17 cellular contexts compared by ENCODE assay signal in the genomic region with DNA sequence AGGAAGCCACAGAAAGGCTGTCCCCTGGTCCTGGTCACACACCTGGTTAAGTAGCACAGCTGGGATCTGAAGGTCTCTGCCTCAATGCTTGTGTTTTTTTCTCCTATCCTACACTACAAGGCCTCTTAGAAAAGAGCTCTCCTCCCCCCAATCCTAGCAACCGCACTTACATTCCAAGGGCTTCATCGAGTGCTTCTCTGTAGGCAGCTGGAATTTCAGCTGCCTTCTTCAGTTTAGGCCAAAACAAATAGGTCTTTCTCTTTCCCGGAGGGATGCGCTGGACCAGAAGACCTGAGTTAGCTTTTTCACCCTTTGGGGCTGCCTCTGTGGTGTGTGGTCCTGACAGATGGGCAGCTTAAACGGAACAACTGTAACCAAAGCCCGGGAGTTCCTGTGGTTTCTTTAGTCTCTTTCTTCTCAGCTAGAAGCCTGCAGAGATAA.
DNase-seq lines count a peak whose midpoint lies in the region; ATAC-seq and TF ChIP-seq lines count a peak whose summit lies in the region.
"Had no signal": no experiment of that assay in that cellular context is flagged by ENCODE, and none has a peak within 500 bp of the region (broad histone marks: within the 10 kb centered on the region; RNA-seq: fewer than 3 reads in every experiment).

No MANE protein-coding gene starts in this region.

- no peaks in the 10 kb centered on the region for H3K79me1 ChIP-seq in neuronal stem cell (ENCODE audit: low read depth, low read length)

- ATAC-seq in GM23338 (peak; percentile 87), HG03565 (IDR thresholded peaks at IDR 0.05; ENCODE audit: unreplicated experiment) (no peak), HG03460 (IDR thresholded peaks at IDR 0.05; ENCODE audit: unreplicated experiment) (no peak)
- no peak for ATAC-seq in CD4-positive, alpha-beta T cell (ENCODE audit: poor library complexity)
- ATAC-seq: right lobe of liver; stimulated activated naive CD8-positive, alpha-beta T cell treated with anti-CD3 and anti-CD28 coated beads, Interleukin-15, amount 100 ng/mL, for 72 hours had no signal

- no peak overlapping the region for H3K4ac ChIP-seq in neuronal stem cell (ENCODE audit: low read length)

- H4K20me1 ChIP-seq in GM23338 (replicated peaks; ENCODE audit: insufficient read depth) = no peaks in the 10 kb centered on the region

- H3K36me3 Mint-ChIP-seq in GM23338 (ENCODE audit: low read depth) (no peaks in the 10 kb centered on the region), endodermal cell (ENCODE audit: low read depth) (peaks cover 2% of the 10 kb centered on the region)
- H3K36me3 Mint-ChIP-seq in CD4-positive, alpha-beta T cell (ENCODE audit: low read depth) = no peaks in the 10 kb centered on the region

- H3K9ac ChIP-seq in NT2/D1 (ENCODE audit: insufficient read length, low read depth) (no peak overlapping the region), endodermal cell (ENCODE audit: extremely low read depth, low read length, poor library complexity, severe bottlenecking) (peak overlapping the region; percentile 44), neuronal stem cell (ENCODE audit: low read depth, low read length, poor library complexity) (no peak overlapping the region)
- H3K9ac ChIP-seq: KMS-11 had no signal

- no peaks in the 10 kb centered on the region for H3F3A ChIP-seq in GM23338 (replicated peaks; ENCODE audit: low read depth)

- no peak overlapping the region for H3K23ac ChIP-seq in neuronal stem cell (ENCODE audit: low read depth, low read length, poor library complexity)

- H3K4me3 ChIP-seq in GM23338 (peak overlapping the region; percentile 0; the same call in 1 of the 2 replicates), NT2/D1 (ENCODE audit: insufficient read length, low read depth) (no peak overlapping the region), endodermal cell (ENCODE audit: low read length) (peak overlapping the region; percentile 55), neuronal stem cell (ENCODE audit: low read length in 2 of 2) (no peak overlapping the region)
- H3K4me3 ChIP-seq: right lobe of liver had no signal

- H3K18ac ChIP-seq in neuronal stem cell (ENCODE audit: low read length) = no peak overlapping the region

- peak; percentile 66 for DNase-seq in GM23338 (ENCODE audit: low spot score)
- peak; percentile 57 for DNase-seq in NT2/D1 (ENCODE audit: low read depth, low spot score)
- peak; percentile 57 for DNase-seq in endodermal cell
- no peak for DNase-seq in neuronal stem cell (ENCODE audit: low spot score)
- no peak for DNase-seq in CD4-positive, alpha-beta T cell
- DNase-seq in activated CD4-positive, alpha-beta T cell treated with anti-CD3 and anti-CD28 coated beads for 1 hour = no peak
- DNase-seq: activated CD8-positive, alpha-beta memory T cell treated with anti-CD3 and anti-CD28 coated beads, Interleukin-2, amount 50 U/mL, for 4 hours; NCI-H2029 treated with DMSO at 0.1 percent for 48 hours; right lobe of liver; stimulated activated naive CD8-positive, alpha-beta T cell treated with anti-CD3 and anti-CD28 coated beads, Interleukin-15, amount 100 ng/mL, for 72 hours had no signal

- no peaks in the 10 kb centered on the region for H3K36me3 ChIP-seq in GM23338 (ENCODE audit: insufficient read depth)
- no peaks in the 10 kb centered on the region for H3K36me3 ChIP-seq in NT2/D1 (ENCODE audit: insufficient read depth, insufficient read length, low read length)
- no peaks in the 10 kb centered on the region for H3K36me3 ChIP-seq in endodermal cell (ENCODE audit: control insufficient read depth, insufficient read depth, low read length)
- no peaks in the 10 kb centered on the region for H3K36me3 ChIP-seq in neuronal stem cell (replicated peaks in 1 of 2; ENCODE audit: control insufficient read depth in 2 of 2, insufficient read depth in 2 of 2, low read length in 2 of 2)
- H3K36me3 ChIP-seq: right lobe of liver had no signal

- no peak overlapping the region for H2BK15ac ChIP-seq in neuronal stem cell (ENCODE audit: low read length)

- H2AK5ac ChIP-seq in neuronal stem cell (ENCODE audit: low read depth, low read length) = no peak overlapping the region

- H3K79me2 ChIP-seq in GM23338 (replicated peaks; ENCODE audit: insufficient read depth) = no peaks in the 10 kb centered on the region

- POLR2A ChIA-PET in CD4-positive, alpha-beta T cell (lab: Charles Lee) = no interaction called here

- H4K8ac ChIP-seq in neuronal stem cell (ENCODE audit: low read depth, low read length) = no peak overlapping the region

- H3K27ac Mint-ChIP-seq in GM23338 (no peak overlapping the region), endodermal cell (peak overlapping the region; percentile 94)
- H3K27ac Mint-ChIP-seq in CD4-positive, alpha-beta T cell = no peak overlapping the region
- H3K27ac Mint-ChIP-seq: activated naive CD8-positive, alpha-beta T cell; B cell; dendritic cell treated with granulocyte-macrophage colony-stimulating factor and Interleukin-4, amounts not matched to agents 40 ng/mL and 50 ng/mL, for 4 days; stimulated activated naive CD8-positive, alpha-beta T cell treated with anti-CD3 and anti-CD28 coated beads, Interleukin-15, amount 100 ng/mL, for 72 hours had no signal

- H3K27ac ChIP-seq in GM23338 (ENCODE audit: low read depth) = no peak overlapping the region
- peak overlapping the region; percentile 50 for H3K27ac ChIP-seq in endodermal cell (ENCODE audit: low read depth, low read length)
- no peak overlapping the region for H3K27ac ChIP-seq in neuronal stem cell (replicated peaks; ENCODE audit: low read length)
- no peak overlapping the region for H3K27ac ChIP-seq in CD4-positive, alpha-beta T cell (ENCODE audit: low read depth, low read length)
- H3K27ac ChIP-seq: KMS-11, right lobe of liver, VCaP had no signal

- TF ChIP-seq CTCF in GM23338 (conservative IDR thresholded peaks at IDR 0.05; ENCODE audit: low read depth in 2 of 2) (no peak), endodermal cell (conservative IDR thresholded peaks at IDR 0.05) (no peak)
- TF ChIP-seq CTCF in CD4-positive, alpha-beta T cell (IDR thresholded peaks at IDR 0.05) = no peak

- CTCF ChIA-PET in CD4-positive, alpha-beta T cell (lab: Charles Lee) = no interaction called here

- no peaks in the 10 kb centered on the region for H3K27me3 ChIP-seq in GM23338 (ENCODE audit: insufficient read depth)
- no peaks in the 10 kb centered on the region for H3K27me3 ChIP-seq in NT2/D1 (ENCODE audit: insufficient read depth, insufficient read length)
- H3K27me3 ChIP-seq in endodermal cell (ENCODE audit: control insufficient read depth, insufficient read depth, low read length, poor library complexity, severe bottlenecking) = no peaks in the 10 kb centered on the region
- no peaks in the 10 kb centered on the region for H3K27me3 ChIP-seq in neuronal stem cell (ENCODE audit: control insufficient read depth in 3 of 3, insufficient read depth in 3 of 3, low read depth in 1 of 3, low read length in 3 of 3)
- no peaks in the 10 kb centered on the region for H3K27me3 ChIP-seq in CD4-positive, alpha-beta T cell (ENCODE audit: control insufficient read depth, insufficient read depth, low read length)
- H3K27me3 ChIP-seq: right lobe of liver had no signal

- no peak overlapping the region for H2BK120ac ChIP-seq in neuronal stem cell (ENCODE audit: low read depth, low read length)

- peaks cover 13% of the 10 kb centered on the region for H3K4me1 ChIP-seq in GM23338 (ENCODE audit: insufficient read depth)
- H3K4me1 ChIP-seq in NT2/D1 (ENCODE audit: insufficient read depth, insufficient read length) = no peaks in the 10 kb centered on the region
- peaks cover 9% of the 10 kb centered on the region for H3K4me1 ChIP-seq in endodermal cell (ENCODE audit: control insufficient read depth, insufficient read depth, low read length)
- peaks cover 6 to 9% of the 10 kb centered on the region in 2 donors for H3K4me1 ChIP-seq in neuronal stem cell (ENCODE audit: control insufficient read depth in 2 of 2, insufficient read depth in 1 of 2, low read depth in 1 of 2, low read length in 2 of 2)
- H3K4me1 ChIP-seq: right lobe of liver had no signal

- H2AFZ ChIP-seq in GM23338 (peak overlapping the region; percentile 45; the same call in 1 of the 2 replicates), neuronal stem cell (ENCODE audit: low read length) (peak overlapping the region; percentile 65)

- H3K4me1 Mint-ChIP-seq in GM23338 (peaks cover 12% of the 10 kb centered on the region), endodermal cell (peaks cover 38% of the 10 kb centered on the region)
- H3K4me1 Mint-ChIP-seq in CD4-positive, alpha-beta T cell (ENCODE audit: low read depth) = no peaks in the 10 kb centered on the region
- H3K4me1 Mint-ChIP-seq: B cell; stimulated activated naive CD8-positive, alpha-beta T cell treated with anti-CD3 and anti-CD28 coated beads, Interleukin-15, amount 100 ng/mL, for 72 hours had no signal

- no peak overlapping the region for H4K91ac ChIP-seq in neuronal stem cell (ENCODE audit: low read depth, low read length, poor library complexity)

- H2BK12ac ChIP-seq in neuronal stem cell (ENCODE audit: low read length) = no peak overlapping the region

- H3K9me2 ChIP-seq in GM23338 (ENCODE audit: insufficient read depth) = 0 out of 2 replicates have a peak, but pooled peaks cover 2% of the 10 kb centered on the region

- WGBS in endodermal cell (ENCODE audit: insufficient coverage in 1 of 2, insufficient read length in 1 of 2), 2 experiments = 22 to 29% methylated on average over 6 of the region's 6 CpGs
- WGBS in neuronal stem cell (ENCODE audit: extremely low coverage in 2 of 2, insufficient read length in 2 of 2, insufficient replicate concordance in 1 of 2), 2 donors = no CpG with 5 or more reads among the region's 6 CpGs

- H2BK5ac ChIP-seq in neuronal stem cell (ENCODE audit: low read length) = no peak overlapping the region

- intact Hi-C loops in CD4-positive, alpha-beta T cell (cut with DNase I, micrococcal nuclease) = no loop called here

- H3K27me3 Mint-ChIP-seq in GM23338 (ENCODE audit: insufficient read depth, low read depth, poor library complexity) (peaks cover 12% of the 10 kb centered on the region), endodermal cell (ENCODE audit: insufficient read depth) (peaks cover 22% of the 10 kb centered on the region)
- H3K27me3 Mint-ChIP-seq in CD4-positive, alpha-beta T cell = peaks cover 24% of the 10 kb centered on the region

- H3K9me3 ChIP-seq in NT2/D1 (ENCODE audit: insufficient read depth, low read length) (no peaks in the 10 kb centered on the region), endodermal cell (ENCODE audit: control insufficient read depth, low read length) (no peaks in the 10 kb centered on the region), neuronal stem cell (replicated peaks in 1 of 2; ENCODE audit: control insufficient read depth in 2 of 2, insufficient read depth in 1 of 2, low read depth in 1 of 2, low read length in 2 of 2) (no peaks in the 10 kb centered on the region)
- no peaks in the 10 kb centered on the region for H3K9me3 ChIP-seq in CD4-positive, alpha-beta T cell (ENCODE audit: control insufficient read depth, low read length)
- H3K9me3 ChIP-seq: right lobe of liver had no signal

- H3K9me3 Mint-ChIP-seq in GM23338 (no peaks in the 10 kb centered on the region), endodermal cell (no peaks in the 10 kb centered on the region)
- no peaks in the 10 kb centered on the region for H3K9me3 Mint-ChIP-seq in CD4-positive, alpha-beta T cell
- H3K9me3 Mint-ChIP-seq: dendritic cell treated with granulocyte-macrophage colony-stimulating factor and Interleukin-4, amounts not matched to agents 40 ng/mL and 50 ng/mL, for 4 days had no signal

- H3K4me3 Mint-ChIP-seq in GM23338 (peak overlapping the region; percentile 8; the same call in 2 of the 3 replicates), endodermal cell (peak overlapping the region; percentile 4)
- H3K4me3 Mint-ChIP-seq in CD4-positive, alpha-beta T cell = no peak overlapping the region
- H3K4me3 Mint-ChIP-seq: activated naive CD8-positive, alpha-beta T cell; B cell; dendritic cell treated with granulocyte-macrophage colony-stimulating factor and Interleukin-4, amounts not matched to agents 40 ng/mL and 50 ng/mL, for 4 days; stimulated activated naive CD8-positive, alpha-beta T cell treated with anti-CD3 and anti-CD28 coated beads, Interleukin-15, amount 100 ng/mL, for 72 hours had no signal

- H3K4me2 ChIP-seq in GM23338 (peak overlapping the region; percentile 29; the same call in 1 of the 2 replicates), neuronal stem cell (ENCODE audit: insufficient read depth, low read length, poor library complexity, severe bottlenecking) (no peak overlapping the region)
- H3K4me2 ChIP-seq: KMS-11 had no signal

- H3K14ac ChIP-seq in neuronal stem cell (ENCODE audit: low read length) = no peak overlapping the region

Comparison
In these comparisons a context has a peak if more than half of its experiments do, and no peak if none do; other contexts are left out.
1. DNase-seq: peak in GM23338 (single experiment), NT2/D1 (single experiment) and endodermal cell (single experiment); none in neuronal stem cell (single experiment), CD4-positive, alpha-beta T cell (0 of 10) and activated CD4-positive, alpha-beta T cell treated with anti-CD3 and anti-CD28 coated beads for 1 hour (single experiment).
2. H3K4me3 ChIP-seq: peak in GM23338 (single experiment) and endodermal cell (single experiment); none in NT2/D1 (single experiment) and neuronal stem cell (0 of 2).